10 cellular contexts compared by ENCODE assay signal in the genomic region with DNA sequence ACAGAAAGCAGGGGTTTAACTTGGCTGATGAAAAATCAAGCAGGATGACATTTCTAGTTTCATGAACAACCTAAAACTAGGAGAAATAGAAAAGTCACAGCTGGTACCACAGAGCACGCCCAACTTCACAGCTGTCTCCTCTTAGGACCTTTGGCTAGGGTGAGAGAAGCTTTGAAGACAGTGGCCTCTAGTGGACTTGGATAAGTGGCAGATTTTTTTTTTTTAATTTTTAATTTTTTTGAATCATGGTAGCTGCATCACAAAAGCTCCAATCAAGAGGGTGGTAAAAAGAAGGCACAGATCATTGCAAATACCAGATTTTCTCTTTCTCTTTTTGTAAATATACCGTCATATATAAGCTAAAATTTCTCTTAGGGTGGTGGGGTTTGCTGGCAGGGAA. TPM values are rescaled to one million over a fixed set of nuclear protein-coding genes. Genes with fewer than 3 reads are reported as not detected.
A peak's percentile ranks its signal among the peaks of the same experiment; 100 is the strongest.
DNase-seq lines count a peak whose midpoint lies in the region; ATAC-seq and TF ChIP-seq lines count a peak whose summit lies in the region.
"Had no signal": no experiment of that assay in that cellular context is flagged by ENCODE, and none has a peak within 500 bp of the region (broad histone marks: within the 10 kb centered on the region; RNA-seq: fewer than 3 reads in every experiment).

No MANE protein-coding gene starts in this region.

- no peaks in the 10 kb centered on the region for H3K27me3 Mint-ChIP-seq in chondrocyte (ENCODE audit: low read depth)
- no peaks in the 10 kb centered on the region for H3K27me3 Mint-ChIP-seq in neural progenitor cell (ENCODE audit: insufficient read depth, low read depth)
- no peaks in the 10 kb centered on the region for H3K27me3 Mint-ChIP-seq in T-helper 2 cell treated with Interferon-gamma antibody and Interleukin-4, amounts not matched to agents 5 μg/mL and 100 μg/mL, for 36 hours (ENCODE audit: low read depth)
- H3K27me3 Mint-ChIP-seq: B cell had no signal

- H3K79me2 ChIP-seq in neural progenitor cell (ENCODE audit: low read depth): no peaks in the 10 kb centered on the region

- no peak overlapping the region for H3K4me2 ChIP-seq in neural progenitor cell

- ATAC-seq in HG02884 (IDR thresholded peaks at IDR 0.05; ENCODE audit: unreplicated experiment): no peak

- no peak overlapping the region for H3K27ac ChIP-seq in neural progenitor cell

- H3K4me3 ChIP-seq in neural progenitor cell: no peak overlapping the region

- H3K9ac ChIP-seq in neural progenitor cell: no peak overlapping the region

- H3K4me1 ChIP-seq in neural progenitor cell: no peaks in the 10 kb centered on the region

- no peaks in the 10 kb centered on the region for H3K27me3 ChIP-seq in neural progenitor cell

- H3K4me1 Mint-ChIP-seq in chondrocyte (ENCODE audit: low read depth): no peaks in the 10 kb centered on the region
- no peaks in the 10 kb centered on the region for H3K4me1 Mint-ChIP-seq in neural progenitor cell
- no peaks in the 10 kb centered on the region for H3K4me1 Mint-ChIP-seq in T-helper 2 cell treated with Interferon-gamma antibody and Interleukin-4, amounts not matched to agents 5 μg/mL and 100 μg/mL, for 36 hours (ENCODE audit: low read depth)
- H3K4me1 Mint-ChIP-seq: B cell had no signal

- DNase-seq in NCI-H1092 treated with DMSO at 0.1 percent for 48 hours (lab: John Stamatoyannopoulos, UW): peak; percentile 36
- no peak for DNase-seq in NCI-H1092 (lab: John Stamatoyannopoulos, UW)
- peak; percentile 0 for DNase-seq in MV-4-11 (lab: John Stamatoyannopoulos, UW)
- DNase-seq in chondrocyte (ENCODE audit: low spot score): no peak
- DNase-seq in neural progenitor cell (ENCODE audit: low spot score): peak; percentile 28
- DNase-seq in NCI-H226: no peak
- DNase-seq in T-helper 2 cell treated with Interferon-gamma antibody and Interleukin-4, amounts not matched to agents 5 μg/mL and 100 μg/mL, for 36 hours (ENCODE audit: low spot score): no peak
- DNase-seq: NCI-H446 treated with DMSO at 0.1 percent for 48 hours had no signal

- H3K36me3 Mint-ChIP-seq in chondrocyte (ENCODE audit: low read depth) (peaks cover 2% of the 10 kb centered on the region), neural progenitor cell (no peaks in the 10 kb centered on the region)
- peaks cover 13% of the 10 kb centered on the region for H3K36me3 Mint-ChIP-seq in T-helper 2 cell treated with Interferon-gamma antibody and Interleukin-4, amounts not matched to agents 5 μg/mL and 100 μg/mL, for 36 hours (ENCODE audit: low read depth)

- no peaks in the 10 kb centered on the region for H3K9me3 Mint-ChIP-seq in chondrocyte (ENCODE audit: low read depth)
- peaks cover 6% of the 10 kb centered on the region for H3K9me3 Mint-ChIP-seq in neural progenitor cell
- H3K9me3 Mint-ChIP-seq in T-helper 2 cell treated with Interferon-gamma antibody and Interleukin-4, amounts not matched to agents 5 μg/mL and 100 μg/mL, for 36 hours: no peaks in the 10 kb centered on the region

- no peak overlapping the region for H3K4me3 Mint-ChIP-seq in chondrocyte (ENCODE audit: unreplicated experiment)
- no peak overlapping the region for H3K4me3 Mint-ChIP-seq in neural progenitor cell
- H3K4me3 Mint-ChIP-seq in T-helper 2 cell treated with Interferon-gamma antibody and Interleukin-4, amounts not matched to agents 5 μg/mL and 100 μg/mL, for 36 hours: no peak overlapping the region
- H3K4me3 Mint-ChIP-seq: B cell had no signal

- TF ChIP-seq CTCF in chondrocyte (IDR thresholded peaks at IDR 0.05): peak; percentile 72
- TF ChIP-seq CTCF in neural progenitor cell (IDR thresholded peaks at IDR 0.05): peak; percentile 43

- no peaks in the 10 kb centered on the region for H3F3A ChIP-seq in neural progenitor cell (ENCODE audit: low read depth)

- no peak overlapping the region for H2AFZ ChIP-seq in neural progenitor cell (replicated peaks)

- H3K27ac Mint-ChIP-seq in chondrocyte (ENCODE audit: unreplicated experiment): no peak overlapping the region
- H3K27ac Mint-ChIP-seq in neural progenitor cell: no peak overlapping the region
- H3K27ac Mint-ChIP-seq in T-helper 2 cell treated with Interferon-gamma antibody and Interleukin-4, amounts not matched to agents 5 μg/mL and 100 μg/mL, for 36 hours: no peak overlapping the region
- H3K27ac Mint-ChIP-seq: B cell had no signal

- H4K20me1 ChIP-seq in neural progenitor cell (ENCODE audit: low read depth): no peaks in the 10 kb centered on the region

- H3K36me3 ChIP-seq in neural progenitor cell: no peaks in the 10 kb centered on the region

- H3K9me3 ChIP-seq in neural progenitor cell (ENCODE audit: low read depth): no peaks in the 10 kb centered on the region

RNA-seq across cellular contexts. Expression of a gene that starts 20.2 kb away (rescaled TPM):
- total RNA-seq in chondrocyte: 0.18 to 0.22 TPM in 2 of 3 replicates, not detected in the other
- total RNA-seq in neural progenitor cell (ENCODE audit: low replicate concordance): 1.1 and 2.0 TPM in 2 replicates
- total RNA-seq: B cell had no signal

Comparison
In these comparisons a context has a peak if more than half of its experiments do, and no peak if none do; other contexts are left out.
1. DNase-seq: peak in NCI-H1092 treated with DMSO at 0.1 percent for 48 hours (single experiment), MV-4-11 (single experiment) and neural progenitor cell (single experiment); none in NCI-H1092 (single experiment), chondrocyte (single experiment), NCI-H226 (single experiment) and T-helper 2 cell treated with Interferon-gamma antibody and Interleukin-4, amounts not matched to agents 5 μg/mL and 100 μg/mL, for 36 hours (single experiment).